18 cellular contexts compared by ENCODE assay signal in the genomic region with DNA sequence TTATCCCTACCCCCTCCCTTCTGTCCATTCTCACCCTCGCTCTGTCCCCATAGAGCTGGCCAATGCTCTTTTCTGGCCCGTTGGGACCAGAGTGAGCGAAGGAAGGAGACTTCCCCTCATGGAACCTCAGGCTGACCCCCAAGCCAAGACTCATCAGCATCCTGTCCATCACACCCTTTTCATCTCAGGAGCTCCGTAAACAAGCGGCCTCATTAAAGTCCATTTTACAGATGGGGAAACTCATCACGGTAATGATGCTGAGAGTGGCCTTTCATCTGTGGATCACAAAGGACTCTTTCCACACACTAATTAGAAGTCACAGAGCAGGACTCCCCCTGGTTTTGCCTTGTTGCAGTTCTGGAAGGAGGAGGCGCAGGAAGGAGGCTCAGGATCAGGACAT.
DNase-seq lines count a peak whose midpoint lies in the region; TF ChIP-seq lines count a peak whose summit lies in the region.
"Had no signal": no experiment of that assay in that cellular context is flagged by ENCODE, and none has a peak within 500 bp of the region (broad histone marks: within the 10 kb centered on the region; RNA-seq: fewer than 3 reads in every experiment).

No MANE protein-coding gene starts in this region.

- no peak for DNase-seq in H9
- no peak for DNase-seq in endodermal cell
- DNase-seq in retina: peak; percentile 81
- no peak for DNase-seq in mucosa of gallbladder (ENCODE audit: low spot score)
- no peak for DNase-seq in posterior vena cava (ENCODE audit: low spot score)
- DNase-seq in NCI-H345 treated with DMSO at 0.1 percent for 48 hours (lab: John Stamatoyannopoulos, UW; ENCODE audit: unreplicated experiment): no peak
- DNase-seq: ACHN; BE2C; CD4-positive, CD25-positive, alpha-beta regulatory T cell; CD8-positive, alpha-beta memory T cell; COR-L47; DMS 273 treated with DMSO at 0.1 percent for 48 hours; DMS53; DND-41; EL; GDM1; HCEC 1CT had no signal

- no peak overlapping the region for H3T11ph ChIP-seq in H9 (ENCODE audit: low read length)

- H3K14ac ChIP-seq in H9 (ENCODE audit: insufficient read depth, low read length): no peak overlapping the region

- H3K27ac ChIP-seq in H9 (ENCODE audit: insufficient read length, low read depth, low read length) (no peak overlapping the region), endodermal cell (ENCODE audit: low read depth, low read length) (no peak overlapping the region)
- H3K27ac ChIP-seq: HL-60 had no signal

- no peak overlapping the region for H3K4me3 Mint-ChIP-seq in H9
- H3K4me3 Mint-ChIP-seq in endodermal cell: no peak overlapping the region
- H3K4me3 Mint-ChIP-seq: CD4-positive, CD25-positive, alpha-beta regulatory T cell; CD8-positive, alpha-beta memory T cell had no signal

- H3K4me1 Mint-ChIP-seq in H9 (peaks cover 30 to 46% of the 10 kb centered on the region in 2 experiments), endodermal cell (peaks cover 13% of the 10 kb centered on the region)
- H3K4me1 Mint-ChIP-seq: CD4-positive, CD25-positive, alpha-beta regulatory T cell; CD8-positive, alpha-beta memory T cell had no signal

- no CpG with 5 or more reads among the region's 7 CpGs for WGBS in H9 (ENCODE audit: extremely low coverage, insufficient read length, low lambda C conversion rate)
- 90 to 92% methylated on average over 4 to 7 of the region's 7 CpGs for WGBS in endodermal cell (ENCODE audit: insufficient coverage in 1 of 2, insufficient read length in 1 of 2), 2 experiments

- H2BK12ac ChIP-seq in H9 (ENCODE audit: insufficient read length, low read depth, low read length): no peak overlapping the region

- no peak overlapping the region for H4K91ac ChIP-seq in H9 (ENCODE audit: insufficient read length, low read depth, low read length)

- H3K9ac ChIP-seq in H9 (ENCODE audit: extremely low read depth, insufficient read length, low read length): no peak overlapping the region
- H3K9ac ChIP-seq in endodermal cell (ENCODE audit: extremely low read depth, low read length, poor library complexity, severe bottlenecking): no peak overlapping the region

- H3K27me3 ChIP-seq in H9 (ENCODE audit: insufficient read depth, low read length): no peaks in the 10 kb centered on the region
- H3K27me3 ChIP-seq in endodermal cell (ENCODE audit: control insufficient read depth, insufficient read depth, low read length, poor library complexity, severe bottlenecking): no peaks in the 10 kb centered on the region
- H3K27me3 ChIP-seq: BE2C had no signal

- no peak overlapping the region for H2AFZ ChIP-seq in H9 (ENCODE audit: low read length)

- no peaks in the 10 kb centered on the region for H3K23me2 ChIP-seq in H9 (ENCODE audit: insufficient read length, low read depth, low read length, poor library complexity, severe bottlenecking)

- H4K20me1 ChIP-seq in H9 (ENCODE audit: control insufficient read depth, insufficient read depth, insufficient read length): no peaks in the 10 kb centered on the region

- H2BK120ac ChIP-seq in H9 (ENCODE audit: low read depth, low read length, poor library complexity, severe bottlenecking): no peak overlapping the region

- H2AK5ac ChIP-seq in H9 (ENCODE audit: insufficient read length, low read length): no peak overlapping the region

- H3K9me3 Mint-ChIP-seq in H9 (no peaks in the 10 kb centered on the region; a peak in 1 of 5 replicates), endodermal cell (no peaks in the 10 kb centered on the region)
- H3K9me3 Mint-ChIP-seq: CD8-positive, alpha-beta memory T cell had no signal

- no peaks in the 10 kb centered on the region for H3K79me2 ChIP-seq in H9 (ENCODE audit: insufficient read depth, low read length)

- no peak overlapping the region for H2BK15ac ChIP-seq in H9 (ENCODE audit: low read depth, low read length)

- H3K9me3 ChIP-seq in H9 (ENCODE audit: control insufficient read depth, low read depth, low read length) (no peaks in the 10 kb centered on the region), endodermal cell (ENCODE audit: control insufficient read depth, low read length) (no peaks in the 10 kb centered on the region)
- H3K9me3 ChIP-seq: BE2C had no signal

- intact Hi-C loops in posterior vena cava (cut with DNase I): no loop called here

- H3K27ac Mint-ChIP-seq in H9 (peak overlapping the region in 2 of 3 experiments; percentile 3 to 69; a peak in 5 of 7 replicates), endodermal cell (peak overlapping the region; percentile 10)

- no peak for TF ChIP-seq CTCF in H9 (conservative IDR thresholded peaks at IDR 0.05)
- TF ChIP-seq CTCF in endodermal cell (conservative IDR thresholded peaks at IDR 0.05): no peak

- H3K4me1 ChIP-seq in H9 (ENCODE audit: insufficient read depth, low read length): peaks cover 5% of the 10 kb centered on the region; the same call in 1 of the 2 replicates
- H3K4me1 ChIP-seq in endodermal cell (ENCODE audit: control insufficient read depth, insufficient read depth, low read length): no peaks in the 10 kb centered on the region
- H3K4me1 ChIP-seq: BE2C had no signal

- no peak overlapping the region for H3K4ac ChIP-seq in H9 (ENCODE audit: low read depth, low read length)

- no peak overlapping the region for H4K5ac ChIP-seq in H9 (ENCODE audit: insufficient read length, low read depth, low read length)

- H3K4me2 ChIP-seq in H9 (ENCODE audit: insufficient read depth, insufficient read length, low read length): no peak overlapping the region

- H2BK20ac ChIP-seq in H9 (ENCODE audit: low read depth, low read length, poor library complexity, severe bottlenecking): no peak overlapping the region

- H3K79me1 ChIP-seq in H9 (ENCODE audit: insufficient read depth, low read depth, low read length, poor library complexity, severe bottlenecking): no peaks in the 10 kb centered on the region

- H3K23ac ChIP-seq in H9 (ENCODE audit: insufficient read length, low read depth, low read length): no peak overlapping the region

- no peak overlapping the region for H3K4me3 ChIP-seq in endodermal cell (ENCODE audit: low read length)

- H3K36me3 Mint-ChIP-seq in H9 (ENCODE audit: insufficient read depth in 1 of 3, low read depth in 3 of 3) (no peaks in the 10 kb centered on the region), endodermal cell (ENCODE audit: low read depth) (no peaks in the 10 kb centered on the region)
- H3K36me3 Mint-ChIP-seq: CD4-positive, CD25-positive, alpha-beta regulatory T cell; CD8-positive, alpha-beta memory T cell had no signal

- no peak overlapping the region for H2BK5ac ChIP-seq in H9 (ENCODE audit: insufficient read length, low read length)

- no peak overlapping the region for H3K18ac ChIP-seq in H9 (ENCODE audit: insufficient read length, low read depth, low read length)

- H3K36me3 ChIP-seq in endodermal cell (ENCODE audit: control insufficient read depth, insufficient read depth, low read length): no peaks in the 10 kb centered on the region
- H3K36me3 ChIP-seq: BE2C had no signal

- H3K56ac ChIP-seq in H9 (ENCODE audit: insufficient read length, low read depth, low read length): no peak overlapping the region

- H3K27me3 Mint-ChIP-seq in H9 (ENCODE audit: low read depth) (no peaks in the 10 kb centered on the region), endodermal cell (ENCODE audit: insufficient read depth) (no peaks in the 10 kb centered on the region)
- H3K27me3 Mint-ChIP-seq: CD4-positive, CD25-positive, alpha-beta regulatory T cell had no signal

- H4K8ac ChIP-seq in H9 (replicated peaks; ENCODE audit: insufficient read length, low read depth, low read length): no peak overlapping the region
